Comparison of ENCODE assay signal across 26 cellular contexts in genomic region chr3:126990024-126990700, GRCh38.
"Had no signal": no experiment of that assay in that cellular context is flagged by ENCODE, and none has a peak within 500 bp of the region (broad histone marks: within the 10 kb centered on the region; RNA-seq: fewer than 3 reads in every experiment).

No MANE protein-coding gene starts in this region.

- DNase-seq: dorsolateral prefrontal cortex; effector CD8-positive, alpha-beta T cell; heart right ventricle; hypothalamus; kidney glomerular epithelial cell; mammary epithelial cell; naive thymus-derived CD4-positive, alpha-beta T cell; occipital lobe; psoas muscle; retina; spleen; stimulated activated CD4-positive, alpha-beta T cell treated with anti-CD3 and anti-CD28 coated beads, Interleukin-15, amount 100 ng/mL, for 24 hours; stimulated activated CD4-positive, alpha-beta T cell treated with anti-CD3 and anti-CD28 coated beads, Interleukin-1b, Interleukin-23, amount 100 ng/mL, for 48 hours; stimulated activated CD4-positive, alpha-beta T cell treated with anti-CD3 and anti-CD28 coated beads, Interleukin-4, amount 100 ng/mL, for 24 hours; tibial artery; upper lobe of right lung had no signal

- H3K4me3 Mint-ChIP-seq: naive thymus-derived CD4-positive, alpha-beta T cell; stimulated activated memory B cell treated with anti-CD40 and anti-IgM and Interleukin-4, amounts not matched to agents 10 μg/mL and 1 μg/mL and 100 μg/mL, for 72 hours; stimulated activated naive CD8-positive, alpha-beta T cell treated with anti-CD3 and anti-CD28 coated beads, Interleukin-15, Interleukin-2, amounts not matched to agents 100 ng/mL and 50 ng/mL, for 24 hours had no signal

- H3K27me3 ChIP-seq: dorsolateral prefrontal cortex, heart right ventricle, pancreas, spleen, tibial artery, upper lobe of right lung, vagina had no signal

- H3K27ac Mint-ChIP-seq: naive thymus-derived CD4-positive, alpha-beta T cell; stimulated activated memory B cell treated with anti-CD40 and anti-IgM and Interleukin-4, amounts not matched to agents 10 μg/mL and 1 μg/mL and 100 μg/mL, for 72 hours; stimulated activated naive CD8-positive, alpha-beta T cell treated with anti-CD3 and anti-CD28 coated beads, Interleukin-15, Interleukin-2, amounts not matched to agents 100 ng/mL and 50 ng/mL, for 24 hours had no signal

- H3K27me3 Mint-ChIP-seq: stimulated activated memory B cell treated with anti-CD40 and anti-IgM and Interleukin-4, amounts not matched to agents 10 μg/mL and 1 μg/mL and 100 μg/mL, for 72 hours; stimulated activated naive CD8-positive, alpha-beta T cell treated with anti-CD3 and anti-CD28 coated beads, Interleukin-15, Interleukin-2, amounts not matched to agents 100 ng/mL and 50 ng/mL, for 24 hours had no signal

- ATAC-seq: esophagus mucosa; heart right ventricle; naive thymus-derived CD4-positive, alpha-beta T cell; pancreas; psoas muscle; sciatic nerve; stimulated activated memory B cell treated with anti-CD40 and anti-IgM and Interleukin-4, amounts not matched to agents 10 μg/mL and 1 μg/mL and 100 μg/mL, for 72 hours; upper lobe of right lung had no signal

- H3K9me3 ChIP-seq: heart right ventricle, pancreas, psoas muscle, spleen, tibial artery, upper lobe of right lung, vagina had no signal

- H3K4me3 ChIP-seq: coronary artery, heart right ventricle, pancreas, psoas muscle, spleen, tibial artery, upper lobe of right lung, vagina had no signal

- H3K9me3 Mint-ChIP-seq: naive thymus-derived CD4-positive, alpha-beta T cell; stimulated activated memory B cell treated with anti-CD40 and anti-IgM and Interleukin-4, amounts not matched to agents 10 μg/mL and 1 μg/mL and 100 μg/mL, for 72 hours; stimulated activated naive CD8-positive, alpha-beta T cell treated with anti-CD3 and anti-CD28 coated beads, Interleukin-15, Interleukin-2, amounts not matched to agents 100 ng/mL and 50 ng/mL, for 24 hours had no signal

- FAIRE-seq: endometrium, frontal cortex, islet of Langerhans, pancreas had no signal

- H3K27ac ChIP-seq: coronary artery, heart right ventricle, pancreas, psoas muscle, spleen, tibial artery, upper lobe of right lung, vagina had no signal
